Comparison of ENCODE assay signal across 24 cellular contexts in genomic region chr5:111587728-111588127, GRCh38.
"Had no signal": no experiment of that assay in that cellular context is flagged by ENCODE, and none has a peak within 500 bp of the region (broad histone marks: within the 10 kb centered on the region; RNA-seq: fewer than 3 reads in every experiment).

No MANE protein-coding gene starts in this region.

- H3K4me3 ChIP-seq: esophagus squamous epithelium, gastroesophageal sphincter, left ventricle myocardium inferior, lower lobe of right lung, pancreas, testis, tibial nerve, upper lobe of right lung, vagina had no signal

- H3K4me3 Mint-ChIP-seq: dendritic cell treated with granulocyte-macrophage colony-stimulating factor and Interleukin-4, amounts not matched to agents 40 ng/mL and 50 ng/mL, for 4 days; memory B cell; mesothelial cell of epicardium; nephron had no signal

- H3K4me1 Mint-ChIP-seq: memory B cell, nephron had no signal

- H3K36me3 Mint-ChIP-seq: memory B cell, mesothelial cell of epicardium had no signal

- DNase-seq: esophagus squamous epithelium; foreskin fibroblast; glutamatergic neuron; kidney; left cardiac atrium; left ventricle myocardium inferior; lower lobe of right lung; occipital lobe; pancreas; right cardiac atrium; small intestine; stimulated activated CD4-positive, alpha-beta T cell treated with anti-CD3 and anti-CD28 coated beads, Interleukin-12 subunit alpha, Interleukin-12 subunit beta, amount 100 ng/mL, for 4 hours; stimulated activated CD4-positive, alpha-beta T cell treated with anti-CD3 and anti-CD28 coated beads, Interleukin-2, amount 100 ng/mL, for 48 hours; stimulated activated naive CD4-positive, alpha-beta T cell treated with Interleukin-2 at 50 U/mL for 16 hours; testis; upper lobe of right lung had no signal

- ATAC-seq: gastroesophageal sphincter, left cardiac atrium, lower lobe of right lung, pancreas, right cardiac atrium, upper lobe of right lung had no signal

- H3K9me3 ChIP-seq: esophagus squamous epithelium, gastroesophageal sphincter, left ventricle myocardium inferior, lower lobe of right lung, pancreas, testis, tibial nerve, upper lobe of right lung, vagina had no signal

- H3K4me1 ChIP-seq: gastroesophageal sphincter, pancreas, testis, tibial nerve, upper lobe of right lung had no signal

- H3K27me3 ChIP-seq: esophagus squamous epithelium, gastroesophageal sphincter, pancreas, testis, tibial nerve, upper lobe of right lung, vagina had no signal

- H3K27ac ChIP-seq: esophagus squamous epithelium, gastroesophageal sphincter, left ventricle myocardium inferior, lower lobe of right lung, pancreas, testis, tibial nerve, upper lobe of right lung, vagina had no signal

- H3K27me3 Mint-ChIP-seq: progenitor cell of endocrine pancreas had no signal

- H3K27ac Mint-ChIP-seq: dendritic cell treated with granulocyte-macrophage colony-stimulating factor and Interleukin-4, amounts not matched to agents 40 ng/mL and 50 ng/mL, for 4 days; memory B cell; mesothelial cell of epicardium; nephron; progenitor cell of endocrine pancreas had no signal

- H3K9me3 Mint-ChIP-seq: dendritic cell treated with granulocyte-macrophage colony-stimulating factor and Interleukin-4, amounts not matched to agents 40 ng/mL and 50 ng/mL, for 4 days; memory B cell; mesothelial cell of epicardium; nephron had no signal

- H3K36me3 ChIP-seq: esophagus squamous epithelium, gastroesophageal sphincter, left ventricle myocardium inferior, lower lobe of right lung, pancreas, tibial nerve, upper lobe of right lung, vagina had no signal
